ENCODE assay signal across 8 cellular contexts in genomic region chr20:56630086-56630493, GRCh38. TPM values are rescaled to one million over a fixed set of nuclear protein-coding genes. Genes with fewer than 3 reads are reported as not detected.
A peak's percentile ranks its signal among the peaks of the same experiment; 100 is the strongest.
DNase-seq lines count a peak whose midpoint lies in the region; ATAC-seq, FAIRE-seq and TF ChIP-seq lines count a peak whose summit lies in the region.

No MANE protein-coding gene starts in this region.

- peak overlapping the region; percentile 94 for H3K18ac ChIP-seq in trophoblast cell (ENCODE audit: low read length)

- peak overlapping the region; percentile 19 for H2AK5ac ChIP-seq in trophoblast cell (ENCODE audit: low read length)

- peak overlapping the region; percentile 30; the same call in 1 of the 2 replicates for H3K4me3 ChIP-seq in ACC112 (ENCODE audit: low read depth, low read length)
- H3K4me3 ChIP-seq in trophoblast cell (ENCODE audit: low read depth, low read length) = peak overlapping the region; percentile 86

- WGBS in trophoblast cell (ENCODE audit: extremely low coverage, insufficient coverage, insufficient read length) = no CpG with 5 or more reads among the region's 38 CpGs

- peak; percentile 27; the same call in 2 of the 3 replicates for ATAC-seq in SK-N-SH treated with all-trans-retinoic acid at 6 μM for 48 hours
- ATAC-seq in HG02852 (IDR thresholded peaks at IDR 0.05; ENCODE audit: unreplicated experiment) = no peak

- H3K9ac ChIP-seq in trophoblast cell (ENCODE audit: low read length) = peak overlapping the region; percentile 81

- peaks cover 5% of the 10 kb centered on the region for H3K4me1 ChIP-seq in ACC112 (ENCODE audit: control insufficient read depth, insufficient read depth, low read length, unreplicated experiment)
- peaks cover 32 to 39% of the 10 kb centered on the region in 2 experiments for H3K4me1 ChIP-seq in trophoblast cell (ENCODE audit: control insufficient read depth in 1 of 2, insufficient read depth in 2 of 2, low read length in 2 of 2)

- H3K4me2 ChIP-seq in trophoblast cell (ENCODE audit: low read length) = peak overlapping the region; percentile 89

- no peak overlapping the region for H3K23ac ChIP-seq in trophoblast cell (ENCODE audit: low read length)

- H3K36me3 ChIP-seq in ACC112 (ENCODE audit: insufficient read depth, low read length) (no peaks in the 10 kb centered on the region), trophoblast cell (ENCODE audit: control insufficient read depth in 1 of 2, insufficient read depth in 2 of 2, low read length in 2 of 2) (peaks cover 17 to 18% of the 10 kb centered on the region in 2 experiments)

- peak overlapping the region; percentile 91 for H2BK120ac ChIP-seq in trophoblast cell (ENCODE audit: insufficient read depth, low read length, poor library complexity)

- H4K12ac ChIP-seq in trophoblast cell (ENCODE audit: low read depth, low read length) = peak overlapping the region; percentile 71

- peaks cover 43% of the 10 kb centered on the region for H3K79me1 ChIP-seq in trophoblast cell (ENCODE audit: low read length)

- no peak for FAIRE-seq in H54 (lab: Jason Lieb, UNC)

- H3K27me3 ChIP-seq in ACC112 (ENCODE audit: insufficient read depth, low read length) (peaks cover 96% of the 10 kb centered on the region), trophoblast cell (ENCODE audit: insufficient read depth, low read length) (peaks cover 5% of the 10 kb centered on the region)

- H2BK5ac ChIP-seq in trophoblast cell (ENCODE audit: low read depth, low read length, poor library complexity) = peak overlapping the region; percentile 92

- peak overlapping the region; percentile 27 for H2BK12ac ChIP-seq in trophoblast cell (ENCODE audit: low read length)

- peak overlapping the region; percentile 79 for H3K14ac ChIP-seq in trophoblast cell (ENCODE audit: low read length)

- H3K79me2 ChIP-seq in ACC112 (ENCODE audit: control insufficient read depth, insufficient read depth, low read length, unreplicated experiment) = no peaks in the 10 kb centered on the region
- peaks cover 27% of the 10 kb centered on the region for H3K79me2 ChIP-seq in trophoblast cell (ENCODE audit: control insufficient read depth, insufficient read depth, low read length, poor library complexity)

- peak overlapping the region; percentile 81 for H4K8ac ChIP-seq in trophoblast cell (ENCODE audit: low read depth, low read length)

- DNase-seq in H54 (ENCODE audit: insufficient read length, low spot score) (peak; percentile 93), fibroblast of peridontal ligament (ENCODE audit: extremely low read depth) (peak; percentile 82), trophoblast cell (peak; percentile 97 to 98), medulla oblongata (ENCODE audit: extremely low spot score) (no peak), SHP77 (lab: John Stamatoyannopoulos, UW) (no peak)

- H3K9me3 ChIP-seq in trophoblast cell (ENCODE audit: insufficient read depth, low read depth, low read length) = no peaks in the 10 kb centered on the region

- H2AFZ ChIP-seq in ACC112 (ENCODE audit: low read length, unreplicated experiment) = no peak overlapping the region
- peak overlapping the region; percentile 73 for H2AFZ ChIP-seq in trophoblast cell (ENCODE audit: insufficient read depth, low read length, poor library complexity)

- H3K27ac ChIP-seq in ACC112 (ENCODE audit: low read depth, low read length) = no peak overlapping the region
- H3K27ac ChIP-seq in trophoblast cell (ENCODE audit: low read depth, low read length) = peak overlapping the region; percentile 70

- peak overlapping the region; percentile 93 for H4K91ac ChIP-seq in trophoblast cell (ENCODE audit: low read depth, low read length)

- TF ChIP-seq POLR2A in H54 (IDR thresholded peaks at IDR 0.05; ENCODE audit: low read depth, low read length) = peak; percentile 5; the same call in 1 of the 2 replicates

- peak overlapping the region; percentile 94 for H3K4ac ChIP-seq in trophoblast cell (ENCODE audit: low read depth, low read length)

TF ChIP-seq in SK-N-SH treated with all-trans-retinoic acid at 6 μM for 48 hours, 23 proteins besides CTCF, POLR2A, EP300 and RAD21:
- TF ChIP-seq CSDC2 (CRISPR knock-in tag; IDR thresholded peaks at IDR 0.05) = no peak
- TF ChIP-seq ZNF8 (CRISPR knock-in tag; IDR thresholded peaks at IDR 0.05) = no peak
- TF ChIP-seq PPARA (CRISPR knock-in tag; IDR thresholded peaks at IDR 0.05; ENCODE audit: borderline replicate concordance) = no peak
- TF ChIP-seq ESRRG (CRISPR knock-in tag; IDR thresholded peaks at IDR 0.05) = no peak
- no peak for TF ChIP-seq OSR1 (CRISPR knock-in tag; IDR thresholded peaks at IDR 0.05)
- no peak for TF ChIP-seq TSHZ2 (CRISPR knock-in tag; IDR thresholded peaks at IDR 0.05)
- no peak for TF ChIP-seq TCF4 (CRISPR knock-in tag; IDR thresholded peaks at IDR 0.05; ENCODE audit: borderline replicate concordance)
- no peak for TF ChIP-seq GLIS3 (CRISPR knock-in tag; IDR thresholded peaks at IDR 0.05)

RNA-seq across cellular contexts. Expression of gene TFAP2C, which starts 1.0 kb away (rescaled TPM):
- polyA plus RNA-seq in trophoblast cell (2013) = 278 and 294 TPM in 2 replicates

Comparison
In these comparisons a context has a peak if more than half of its experiments do, and no peak if none do; other contexts are left out.
1. DNase-seq: peak in H54 (single experiment), fibroblast of peridontal ligament (single experiment) and trophoblast cell (2 of 2); none in medulla oblongata (single experiment) and SHP77 (0 of 2).